Comparison of ENCODE assay signal across 16 cellular contexts in genomic region chr19:46979103-46979769, GRCh38. TPM values are rescaled to one million over a fixed set of nuclear protein-coding genes. Genes with fewer than 3 reads are reported as not detected.
DNase-seq lines count a peak whose midpoint lies in the region; ATAC-seq and TF ChIP-seq lines count a peak whose summit lies in the region.
"Had no signal": no experiment of that assay in that cellular context is flagged by ENCODE, and none has a peak within 500 bp of the region (broad histone marks: within the 10 kb centered on the region; RNA-seq: fewer than 3 reads in every experiment).

No MANE protein-coding gene starts in this region.

- peak overlapping the region in 2 of 3 donors; percentile 24 to 45 for H3K9ac ChIP-seq in skeletal muscle tissue (ENCODE audit: low read depth in 1 of 3, low read length in 3 of 3)
- no peak overlapping the region for H3K9ac ChIP-seq in MM.1S (ENCODE audit: low read length)

- CTCF ChIA-PET in activated CD4-positive, alpha-beta T cell treated with anti-CD3 and anti-CD28 coated beads for 36 hours (lab: Charles Lee): interaction anchor here (0.5 to 1.1 kb wide), 2 partner anchors 9 to 25 kb away, joined by 3 to 5 read pairs; no protein-coding TSS in a partner anchor

- H3K9me2 ChIP-seq in MM.1S (replicated peaks; ENCODE audit: insufficient read depth, low read length): no peaks in the 10 kb centered on the region

- H3K4me3 Mint-ChIP-seq in activated CD4-positive, alpha-beta T cell treated with anti-CD3 and anti-CD28 coated beads for 36 hours: no peak overlapping the region
- H3K4me3 Mint-ChIP-seq: activated CD8-positive, alpha-beta memory T cell treated with anti-CD3 and anti-CD28 coated beads, Interleukin-2, amount 10 ng/mL, durations not matched to agents 7 days and 5 days; naive thymus-derived CD4-positive, alpha-beta T cell had no signal

- TF ChIP-seq CTCF in WERI-Rb-1 (IDR thresholded peaks at IDR 0.05; ENCODE audit: low read depth, low read length): peak; percentile 17; the same call in 1 of the 2 replicates
- TF ChIP-seq CTCF in MM.1S (IDR thresholded peaks at IDR 0.05; ENCODE audit: low read length): no peak

- peak overlapping the region; percentile 27 for H3K27ac Mint-ChIP-seq in activated CD4-positive, alpha-beta T cell treated with anti-CD3 and anti-CD28 coated beads for 36 hours

- H3K4me1 ChIP-seq in skeletal muscle tissue (ENCODE audit: control insufficient read depth in 3 of 3, insufficient read depth in 3 of 3, low read length in 3 of 3) (peaks cover 79 to 90% (median 81%) of the 10 kb centered on the region in 3 donors), MM.1S (ENCODE audit: low read length) (peaks cover 12% of the 10 kb centered on the region)

- H3K4me1 Mint-ChIP-seq in activated CD4-positive, alpha-beta T cell treated with anti-CD3 and anti-CD28 coated beads for 36 hours: peaks cover 7% of the 10 kb centered on the region

- H3K4me3 ChIP-seq in WERI-Rb-1 (ENCODE audit: low read depth, low read length) (no peak overlapping the region), skeletal muscle tissue (ENCODE audit: low read length in 3 of 3) (peak overlapping the region in 1 of 3 donors; percentile 23), MM.1S (ENCODE audit: low read length) (no peak overlapping the region)
- H3K4me3 ChIP-seq: GM12878, uterus had no signal

- H3K36me3 ChIP-seq in WERI-Rb-1 (peaks cover 8% of the 10 kb centered on the region; the same call in 1 of the 2 replicates), skeletal muscle tissue (ENCODE audit: control insufficient read depth in 3 of 3, insufficient read depth in 3 of 3, low read length in 3 of 3) (no peaks in the 10 kb centered on the region), MM.1S (replicated peaks; ENCODE audit: insufficient read depth, low read length) (no peaks in the 10 kb centered on the region)
- H3K36me3 ChIP-seq: uterus had no signal

- no peak overlapping the region for H3K4me2 ChIP-seq in MM.1S (ENCODE audit: low read depth, low read length)

- intact Hi-C loops in activated CD4-positive, alpha-beta T cell treated with anti-CD3 and anti-CD28 coated beads for 36 hours (cut with DNase I, micrococcal nuclease): no loop called here

- H3K27ac ChIP-seq in WERI-Rb-1: no peak overlapping the region
- H3K27ac ChIP-seq in layer of hippocampus (ENCODE audit: low read depth, low read length): peak overlapping the region; percentile 20
- H3K27ac ChIP-seq in skeletal muscle tissue (ENCODE audit: low read depth, low read length): peak overlapping the region; percentile 91
- H3K27ac ChIP-seq in MM.1S (ENCODE audit: low read length): no peak overlapping the region
- H3K27ac ChIP-seq: foreskin keratinocyte, uterus had no signal

- no peaks in the 10 kb centered on the region for H3K36me3 Mint-ChIP-seq in activated CD4-positive, alpha-beta T cell treated with anti-CD3 and anti-CD28 coated beads for 36 hours (ENCODE audit: low read depth)

- H3K27me3 ChIP-seq in WERI-Rb-1 (ENCODE audit: insufficient read depth, low read depth, severe bottlenecking): no peaks in the 10 kb centered on the region
- H3K27me3 ChIP-seq in layer of hippocampus (ENCODE audit: control insufficient read depth, insufficient read depth, low read length): no peaks in the 10 kb centered on the region
- no peaks in the 10 kb centered on the region for H3K27me3 ChIP-seq in skeletal muscle tissue (ENCODE audit: control insufficient read depth in 3 of 3, insufficient read depth in 3 of 3, low read length in 3 of 3)
- H3K27me3 ChIP-seq in MM.1S (replicated peaks; ENCODE audit: insufficient read depth, low read length): no peaks in the 10 kb centered on the region
- H3K27me3 ChIP-seq: foreskin keratinocyte, uterus had no signal

- H2AFZ ChIP-seq in MM.1S (ENCODE audit: low read length): no peak overlapping the region

- no peaks in the 10 kb centered on the region for H3K9me3 Mint-ChIP-seq in activated CD4-positive, alpha-beta T cell treated with anti-CD3 and anti-CD28 coated beads for 36 hours (ENCODE audit: low read depth)
- H3K9me3 Mint-ChIP-seq: naive thymus-derived CD4-positive, alpha-beta T cell had no signal

- DNase-seq in activated CD4-positive, alpha-beta T cell treated with anti-CD3 and anti-CD28 coated beads for 36 hours: no peak
- no peak for DNase-seq in activated CD4-positive, alpha-beta T cell treated with anti-CD3 and anti-CD28 coated beads for 1 hour
- DNase-seq in WERI-Rb-1 (peak; percentile 59), NCI-H2227 treated with DMSO at 0.1 percent for 48 hours (lab: John Stamatoyannopoulos, UW) (no peak), MM.1S (no peak)
- DNase-seq: activated CD8-positive, alpha-beta memory T cell treated with anti-CD3 and anti-CD28 coated beads, Interleukin-2, amount 10 ng/mL, durations not matched to agents 7 days and 5 days; DMS53; foreskin keratinocyte; naive thymus-derived CD4-positive, alpha-beta T cell; NCI-H526; RPMI8226; uterus had no signal

- H4K20me1 ChIP-seq in MM.1S (ENCODE audit: insufficient read depth, low read length): no peaks in the 10 kb centered on the region

- ATAC-seq in activated CD4-positive, alpha-beta T cell treated with anti-CD3 and anti-CD28 coated beads for 36 hours: no peak
- ATAC-seq in GM18868 (IDR thresholded peaks at IDR 0.05; ENCODE audit: unreplicated experiment): no peak
- ATAC-seq: activated CD8-positive, alpha-beta memory T cell treated with anti-CD3 and anti-CD28 coated beads, Interleukin-2, amount 10 ng/mL, durations not matched to agents 7 days and 5 days; foreskin keratinocyte; GM12878; naive thymus-derived CD4-positive, alpha-beta T cell had no signal

- no peaks in the 10 kb centered on the region for H3K27me3 Mint-ChIP-seq in activated CD4-positive, alpha-beta T cell treated with anti-CD3 and anti-CD28 coated beads for 36 hours
- H3K27me3 Mint-ChIP-seq: activated CD8-positive, alpha-beta memory T cell treated with anti-CD3 and anti-CD28 coated beads, Interleukin-2, amount 10 ng/mL, durations not matched to agents 7 days and 5 days; naive thymus-derived CD4-positive, alpha-beta T cell had no signal

- H3K9me3 ChIP-seq in WERI-Rb-1 (ENCODE audit: severe bottlenecking) (no peaks in the 10 kb centered on the region), skeletal muscle tissue (ENCODE audit: control insufficient read depth in 3 of 3, low read length in 3 of 3) (no peaks in the 10 kb centered on the region), MM.1S (replicated peaks; ENCODE audit: insufficient read depth, low read length) (no peaks in the 10 kb centered on the region)
- H3K9me3 ChIP-seq: uterus had no signal

- H3F3A ChIP-seq in MM.1S (ENCODE audit: insufficient read depth, low read length): no peaks in the 10 kb centered on the region

- POLR2A ChIA-PET in activated CD4-positive, alpha-beta T cell treated with anti-CD3 and anti-CD28 coated beads for 36 hours (lab: Charles Lee): no interaction called here

- H3K79me2 ChIP-seq in MM.1S (ENCODE audit: low read length): no peaks in the 10 kb centered on the region

RNA-seq across cellular contexts. Expression of gene NPAS1, which starts 40.4 kb away (rescaled TPM):
- under 1 TPM in 1 of 2 experiments, not detected in 1; 0.50 TPM for total RNA-seq in activated CD4-positive, alpha-beta T cell treated with anti-CD3 and anti-CD28 coated beads for 36 hours
- 1.0 TPM for total RNA-seq in skeletal muscle tissue
- total RNA-seq: uterus had no signal

Comparison
In these comparisons a context has a peak if more than half of its experiments do, and no peak if none do; other contexts are left out.
1. H3K27ac ChIP-seq: peak in layer of hippocampus (single experiment) and skeletal muscle tissue (single experiment); none in WERI-Rb-1 (single experiment) and MM.1S (single experiment).